Comparison of ENCODE assay signal across 8 cellular contexts in the genomic region with DNA sequence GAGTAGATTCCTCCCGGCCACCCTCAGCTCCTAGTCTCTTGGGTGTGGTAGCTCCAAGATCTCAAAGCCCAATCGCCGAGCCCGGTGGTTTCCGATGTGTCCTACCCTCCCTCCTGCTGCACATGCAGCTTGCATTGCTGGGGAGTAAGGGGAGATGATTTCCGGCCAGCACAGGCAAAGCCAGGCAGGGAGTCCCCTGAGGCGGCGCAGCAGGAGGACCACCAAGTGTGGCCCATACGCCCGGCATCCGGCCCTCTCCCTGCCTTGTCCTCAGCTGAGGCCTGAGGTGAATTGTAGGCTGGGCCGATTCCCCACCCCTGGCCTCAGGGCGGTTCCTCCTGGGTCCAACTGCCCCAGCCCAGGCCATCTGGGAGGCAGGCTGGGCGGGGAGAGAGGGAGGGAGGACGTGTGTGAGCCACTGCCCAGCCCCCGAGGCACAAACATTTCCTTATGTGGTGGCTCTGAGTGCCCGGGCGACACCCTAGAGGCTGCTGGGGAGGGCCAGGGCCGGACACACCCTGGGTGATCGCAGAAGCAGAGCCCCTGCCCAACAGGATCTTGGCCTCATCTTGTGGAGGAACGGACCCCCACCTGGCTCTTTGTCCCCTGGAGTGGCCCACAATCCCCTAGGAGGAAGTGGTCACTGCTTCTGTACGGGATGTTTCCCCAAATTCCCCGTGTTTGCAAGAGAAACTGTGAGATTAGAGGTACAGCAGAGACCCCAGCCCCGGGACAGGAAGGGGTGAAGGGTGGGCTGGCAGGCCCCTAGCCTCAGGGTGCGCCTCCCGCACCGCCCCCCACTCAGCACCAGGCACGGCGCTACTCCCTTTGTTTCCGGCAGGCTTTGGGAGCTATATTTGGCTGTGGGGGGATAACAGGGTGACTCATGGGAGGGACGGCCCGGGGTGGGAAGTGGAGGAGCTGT. TPM values are rescaled to one million over a fixed set of nuclear protein-coding genes. Genes with fewer than 3 reads are reported as not detected.
DNase-seq lines count a peak whose midpoint lies in the region; TF ChIP-seq lines count a peak whose summit lies in the region.

No MANE protein-coding gene starts in this region.

- peak; percentile 25 for DNase-seq in NCI-H748 (lab: John Stamatoyannopoulos, UW; ENCODE audit: unreplicated experiment)
- no peak for DNase-seq in NCI-H748 treated with DMSO at 0.1 percent for 48 hours (lab: John Stamatoyannopoulos, UW)
- DNase-seq in HEK293T (ENCODE audit: extremely low spot score): peak; percentile 35
- DNase-seq in NB4 (ENCODE audit: low read depth): peak; percentile 100
- peak; percentile 88 to 98 for DNase-seq in ascending aorta (ENCODE audit: low spot score in 2 of 2)
- peak in 46 of 51 donors; percentile 31 to 94 (median 78) for DNase-seq in hypothalamus (lab: John Stamatoyannopoulos, UW)
- peak; percentile 96 for DNase-seq in putamen (ENCODE audit: low spot score)
- no peak for DNase-seq in activated effector memory CD4-positive, alpha-beta T cell treated with anti-CD3 and anti-CD28 coated beads, Interleukin-2, amount 50 U/mL, for 16 hours

- peak; percentile 53 for TF ChIP-seq POLR2A in NB4 (IDR thresholded peaks at IDR 0.05; ENCODE audit: extremely low read depth, insufficient read length)

- POLR2A ChIA-PET in HEK293T (lab: Yijun Ruan, JAX): interaction anchor here (0.6 to 3.7 kb wide), 20 partner anchors 8 to 202 kb away, joined by 3 to 19 read pairs (median 4); a partner anchor contains a TSS

- CTCF ChIA-PET in HEK293T (lab: Yijun Ruan, JAX): interaction anchor here (0.6 to 1.0 kb wide), 4 partner anchors 11 to 47 kb away, joined by 3 to 5 read pairs (median 4); no protein-coding TSS in a partner anchor

- H3K4me3 ChIP-seq in NB4 (ENCODE audit: low read depth, low read length) (peak overlapping the region; percentile 53), ascending aorta (peak overlapping the region; percentile 57 to 68)

- peaks cover 6 to 31% of the 10 kb centered on the region in 2 donors for H3K4me1 ChIP-seq in ascending aorta

- H3K27ac ChIP-seq in ascending aorta: peak overlapping the region; percentile 99 to 100

- no peak for TF ChIP-seq CTCF in NB4 (IDR thresholded peaks at IDR 0.05; ENCODE audit: low read depth, low read length)
- TF ChIP-seq CTCF in ascending aorta (IDR thresholded peaks at IDR 0.05): no peak

- no peaks in the 10 kb centered on the region for H3K9me3 ChIP-seq in ascending aorta

- intact Hi-C loops in ascending aorta (cut with DNase I): loop anchor here (1.0 to 2.0 kb wide), 4 partner anchors 24 to 62 kb away; a partner anchor contains a TSS

- H3K27me3 ChIP-seq in ascending aorta: no peaks in the 10 kb centered on the region

- H3K36me3 ChIP-seq in ascending aorta: no peaks in the 10 kb centered on the region

TF ChIP-seq in HEK293T, 16 proteins besides CTCF, POLR2A, EP300 and RAD21:
- TF ChIP-seq HDGF (IDR thresholded peaks at IDR 0.05; ENCODE audit: borderline replicate concordance) (no peak), FOXK2 (IDR thresholded peaks at IDR 0.05) (no peak), ZNF384 (IDR thresholded peaks at IDR 0.05) (no peak)
- TF ChIP-seq, protein P1, sequence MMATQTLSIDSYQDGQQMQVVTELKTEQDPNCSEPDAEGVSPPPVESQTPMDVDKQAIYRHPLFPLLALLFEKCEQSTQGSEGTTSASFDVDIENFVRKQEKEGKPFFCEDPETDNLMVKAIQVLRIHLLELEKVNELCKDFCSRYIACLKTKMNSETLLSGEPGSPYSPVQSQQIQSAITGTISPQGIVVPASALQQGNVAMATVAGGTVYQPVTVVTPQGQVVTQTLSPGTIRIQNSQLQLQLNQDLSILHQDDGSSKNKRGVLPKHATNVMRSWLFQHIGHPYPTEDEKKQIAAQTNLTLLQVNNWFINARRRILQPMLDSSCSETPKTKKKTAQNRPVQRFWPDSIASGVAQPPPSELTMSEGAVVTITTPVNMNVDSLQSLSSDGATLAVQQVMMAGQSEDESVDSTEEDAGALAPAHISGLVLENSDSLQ (IDR thresholded peaks at IDR 0.05): no peak

RNA-seq across cellular contexts. Expression of a gene that starts 41.9 kb away (rescaled TPM):
- 745 TPM for total RNA-seq in ascending aorta

Comparison
In these comparisons a context has a peak if more than half of its experiments do, and no peak if none do; other contexts are left out.
1. DNase-seq: peak in NCI-H748 (single experiment), HEK293T (single experiment), NB4 (single experiment), ascending aorta (2 of 2), hypothalamus (46 of 51) and putamen (single experiment); none in NCI-H748 treated with DMSO at 0.1 percent for 48 hours (single experiment) and activated effector memory CD4-positive, alpha-beta T cell treated with anti-CD3 and anti-CD28 coated beads, Interleukin-2, amount 50 U/mL, for 16 hours (single experiment).